ENCODE assay signal across 8 cellular contexts in genomic region chr20:956330-956951, GRCh38. TPM values are rescaled to one million over a fixed set of nuclear protein-coding genes. Genes with fewer than 3 reads are reported as not detected.
DNase-seq lines count a peak whose midpoint lies in the region; ATAC-seq and TF ChIP-seq lines count a peak whose summit lies in the region.

No MANE protein-coding gene starts in this region.

- WGBS in heart right ventricle, 2 donors: 12 to 13% methylated on average over 13 of the region's 13 CpGs

- no peaks in the 10 kb centered on the region for H3K9me3 ChIP-seq in heart right ventricle

- peak; percentile 42 for DNase-seq in NK-92 treated with Interleukin-12 subunit alpha and Interleukin-12 subunit beta, amount 100 ng/mL, for 24 hours (lab: John Stamatoyannopoulos, UW)
- DNase-seq in NK-92 (lab: John Stamatoyannopoulos, UW; ENCODE audit: unreplicated experiment) (no peak), LoVo (ENCODE audit: low spot score) (peak; percentile 57), T follicular helper cell (ENCODE audit: low read depth) (peak; percentile 63), heart right ventricle (peak; percentile 54 to 69), renal cortical epithelial cell (ENCODE audit: low read depth) (peak; percentile 21)
- peak; percentile 63 for DNase-seq in activated naive CD8-positive, alpha-beta T cell treated with anti-CD3 and anti-CD28 coated beads, Interleukin-2, amount 50 U/mL, for 16 hours (ENCODE audit: low read depth, low spot score)

- peak; percentile 90 to 99 (median 98) for TF ChIP-seq CTCF in heart right ventricle (IDR thresholded peaks at IDR 0.05)

- ATAC-seq in heart right ventricle (peak; percentile 57 to 86 (median 80)), HG03565 (IDR thresholded peaks at IDR 0.05; ENCODE audit: unreplicated experiment) (no peak)

- intact Hi-C loops in heart right ventricle (cut with DNase I): loop anchor here (1.0 to 5.0 kb wide), 4 partner anchors 138 to 256 kb away; no protein-coding TSS in a partner anchor

- no peak overlapping the region for H3K4me3 ChIP-seq in heart right ventricle

- peaks cover 0 to 75% (median 66%) of the 10 kb centered on the region in 7 donors for H3K27me3 ChIP-seq in heart right ventricle

- H3K4me1 ChIP-seq in heart right ventricle: peaks cover 0 to 4% (median 0%) of the 10 kb centered on the region in 9 donors

- H3K27ac ChIP-seq in heart right ventricle: no peak overlapping the region

- no peaks in the 10 kb centered on the region for H3K36me3 ChIP-seq in heart right ventricle

RNA-seq across cellular contexts. Expression of gene ANGPT4, which starts 40.3 kb away (rescaled TPM):
- total RNA-seq in heart right ventricle (under 1 TPM in 2 of 10 donors, not detected in 8; 0.05 to 0.44 TPM), renal cortical epithelial cell (not detected in 2 replicates)
- polyA plus RNA-seq in heart right ventricle: under 1 TPM; 0.14 to 0.37 TPM

RNA-seq across cellular contexts. Expression of gene RSPO4, which starts 45.7 kb away (rescaled TPM):
- total RNA-seq in heart right ventricle (under 1 TPM in 1 of 10 donors, not detected in 9; 0.61 TPM), renal cortical epithelial cell (0.05 TPM in 1 of 2 replicates, not detected in the other)
- polyA plus RNA-seq in heart right ventricle: under 1 TPM in 1 of 2 donors, not detected in 1; 0.07 TPM
